ENCODE assay signal across 14 cellular contexts in the genomic region with DNA sequence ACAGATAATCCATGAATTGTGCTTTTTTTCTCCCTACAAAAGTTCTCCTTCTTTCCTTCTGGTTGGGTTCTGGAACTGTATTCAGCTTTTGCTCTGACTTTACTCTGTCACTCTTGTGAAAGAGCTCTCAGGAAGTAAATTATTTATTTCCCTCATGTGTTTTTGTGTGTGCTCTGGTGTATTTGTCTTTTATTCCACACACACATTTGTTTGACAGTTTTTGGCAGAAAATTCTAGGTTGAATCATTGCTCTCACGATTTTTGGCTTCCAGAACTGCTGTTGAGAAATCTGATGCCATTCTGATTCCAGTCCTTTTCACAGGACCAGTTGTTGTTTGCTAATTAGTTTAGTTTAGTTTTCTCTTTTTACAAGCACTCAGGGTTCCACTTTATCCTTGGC.
DNase-seq lines count a peak whose midpoint lies in the region; ATAC-seq and TF ChIP-seq lines count a peak whose summit lies in the region.
"Had no signal": no experiment of that assay in that cellular context is flagged by ENCODE, and none has a peak within 500 bp of the region (broad histone marks: within the 10 kb centered on the region; RNA-seq: fewer than 3 reads in every experiment).

No MANE protein-coding gene starts in this region.

- no peak overlapping the region for H3K4me3 Mint-ChIP-seq in HFFc6
- H3K4me3 Mint-ChIP-seq in nephron, result no peak overlapping the region
- H3K4me3 Mint-ChIP-seq: CD4-positive, alpha-beta memory T cell; T-cell had no signal

- DNase-seq in AG09309 (ENCODE audit: low read depth) (peak; percentile 14), HFFc6 (peak; percentile 5), cardiac fibroblast (ENCODE audit: low read depth in 2 of 2) (peak; percentile 17 to 20), DMS53 treated with DMSO at 0.1 percent for 48 hours (lab: John Stamatoyannopoulos, UW; ENCODE audit: unreplicated experiment) (no peak)
- DNase-seq: activated CD4-positive, CD25-positive, alpha-beta regulatory T cell; activated CD8-positive, alpha-beta memory T cell treated with anti-CD3 and anti-CD28 coated beads, Interleukin-2, amount 50 U/mL, for 48 hours; CD4-positive, alpha-beta memory T cell; dermis blood vessel endothelial cell; foreskin keratinocyte; T-cell had no signal

- no peaks in the 10 kb centered on the region for H3K36me3 Mint-ChIP-seq in HFFc6 (ENCODE audit: low read depth)
- peaks cover 10% of the 10 kb centered on the region for H3K36me3 Mint-ChIP-seq in nephron (ENCODE audit: low read depth)
- H3K36me3 Mint-ChIP-seq: CD4-positive, alpha-beta memory T cell; T-cell had no signal

- no peak for ATAC-seq in GM18511 (IDR thresholded peaks at IDR 0.05; ENCODE audit: unreplicated experiment)
- no peak for ATAC-seq in HG03457 (IDR thresholded peaks at IDR 0.05; ENCODE audit: unreplicated experiment)
- no peak for ATAC-seq in HG02623 (IDR thresholded peaks at IDR 0.05; ENCODE audit: unreplicated experiment)
- ATAC-seq: foreskin keratinocyte, T-cell had no signal

- H3K27me3 Mint-ChIP-seq in HFFc6 (ENCODE audit: insufficient read depth) (no peaks in the 10 kb centered on the region; the same call in none of the 2 replicates), nephron (ENCODE audit: low read depth) (no peaks in the 10 kb centered on the region)

- H3K4me1 Mint-ChIP-seq in HFFc6 (ENCODE audit: low read depth), result no peaks in the 10 kb centered on the region
- H3K4me1 Mint-ChIP-seq in nephron, result peaks cover 31% of the 10 kb centered on the region
- H3K4me1 Mint-ChIP-seq: CD4-positive, alpha-beta memory T cell; T-cell had no signal

- H3K9me3 Mint-ChIP-seq in HFFc6 (peaks cover 7% of the 10 kb centered on the region; the same call in 1 of the 2 replicates), nephron (no peaks in the 10 kb centered on the region)
- H3K9me3 Mint-ChIP-seq: T-cell had no signal

- no peak overlapping the region for H3K27ac Mint-ChIP-seq in HFFc6
- peak overlapping the region; percentile 39 to 59 (median 50) for H3K27ac Mint-ChIP-seq in nephron
- H3K27ac Mint-ChIP-seq: CD4-positive, alpha-beta memory T cell; T-cell had no signal

- TF ChIP-seq CTCF in AG09309 (IDR thresholded peaks at IDR 0.05; ENCODE audit: control insufficient read depth, insufficient read depth, low read depth, low read length, missing control alignments), result no peak
- no peak for TF ChIP-seq CTCF in HFFc6 (IDR thresholded peaks at IDR 0.05)
- TF ChIP-seq CTCF in cardiac fibroblast (IDR thresholded peaks at IDR 0.05; ENCODE audit: low read depth, low read length), result no peak
- no peak for TF ChIP-seq CTCF in nephron (IDR thresholded peaks at IDR 0.05; ENCODE audit: unreplicated experiment in 3 of 3)

- H3K4me3 ChIP-seq in AG09309 (ENCODE audit: control insufficient read depth, low read depth, low read length) (no peak overlapping the region), cardiac fibroblast (replicated peaks in 1 of 2; ENCODE audit: low read depth in 2 of 2, low read length in 2 of 2) (no peak overlapping the region)
